9 cellular contexts compared by ENCODE assay signal in the genomic region with DNA sequence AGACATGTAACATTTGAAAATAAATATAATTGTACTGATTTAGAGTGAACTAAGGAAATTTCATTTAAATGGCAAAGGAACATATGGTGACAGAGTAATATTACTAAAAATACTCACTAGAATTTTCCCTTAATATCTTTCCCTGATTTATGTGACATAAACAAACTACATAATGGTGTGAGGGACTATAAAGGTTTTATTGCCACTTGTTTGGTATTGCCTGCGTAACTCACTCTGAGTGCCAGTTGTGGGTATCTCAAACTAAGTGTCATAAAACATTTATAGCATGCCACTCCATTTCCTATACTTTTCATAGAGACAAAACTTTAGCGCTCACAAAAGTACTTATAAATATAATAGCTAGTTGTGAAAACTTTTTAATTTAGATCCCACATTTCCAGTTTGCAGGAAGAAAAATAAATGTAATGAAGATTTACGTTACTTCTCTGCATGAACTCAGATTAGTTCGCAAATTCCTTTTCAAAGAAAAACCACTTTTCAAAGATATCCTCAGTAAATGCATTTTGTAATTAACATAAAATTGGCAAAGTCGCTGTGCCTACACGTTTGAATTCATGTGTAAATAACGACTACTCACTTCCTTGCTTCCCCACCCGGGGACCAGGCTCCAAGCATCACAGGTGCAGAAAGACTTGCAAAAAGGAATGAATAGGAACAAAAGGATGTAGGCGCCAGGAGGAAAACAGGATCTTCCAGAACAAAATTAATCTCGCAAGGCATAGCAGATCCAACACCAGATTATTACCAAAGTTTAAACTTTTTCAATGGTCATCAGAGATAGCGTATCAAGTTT. TPM values are rescaled to one million over a fixed set of nuclear protein-coding genes. Genes with fewer than 3 reads are reported as not detected.
DNase-seq lines count a peak whose midpoint lies in the region; ATAC-seq lines count a peak whose summit lies in the region.
"Had no signal": no experiment of that assay in that cellular context is flagged by ENCODE, and none has a peak within 500 bp of the region (broad histone marks: within the 10 kb centered on the region; RNA-seq: fewer than 3 reads in every experiment).

No MANE protein-coding gene starts in this region.

- no peaks in the 10 kb centered on the region for H3K9me3 Mint-ChIP-seq in activated CD4-positive, alpha-beta memory T cell treated with anti-CD3 and anti-CD28 coated beads, Interleukin-2, amount 10 ng/mL, durations not matched to agents 7 days and 5 days

- in situ Hi-C loops in KBM-7 (cut with MboI; ENCODE audit: low pct_unique_long_range_greater_than_20kb, low sequenced_read_pairs) = no loop called here

- peaks cover 28% of the 10 kb centered on the region for H3K4me1 Mint-ChIP-seq in activated CD4-positive, alpha-beta memory T cell treated with anti-CD3 and anti-CD28 coated beads, Interleukin-2, amount 10 ng/mL, durations not matched to agents 7 days and 5 days

- DNase-seq in DMS79 treated with DMSO at 0.1 percent for 48 hours (lab: John Stamatoyannopoulos, UW) (peak; percentile 76), KBM-7 (peak; percentile 21), Kasumi-1 (lab: John Stamatoyannopoulos, UW) (no peak), OCI-M1 (lab: John Stamatoyannopoulos, UW) (no peak), Right ventricle myocardium inferior (ENCODE audit: missing footprints) (no peak)
- DNase-seq in activated CD4-positive, alpha-beta memory T cell treated with anti-CD3 and anti-CD28 coated beads, Interleukin-2, amount 10 ng/mL, durations not matched to agents 7 days and 5 days = no peak

- no peak for ATAC-seq in HG03521 (IDR thresholded peaks at IDR 0.05; ENCODE audit: unreplicated experiment)
- no peak for ATAC-seq in Right ventricle myocardium inferior

- H3K9me3 ChIP-seq in mesodermal cell (ENCODE audit: control insufficient read depth, low read length) = no peaks in the 10 kb centered on the region
- H3K9me3 ChIP-seq: SJSA1 had no signal

- H3K4me3 Mint-ChIP-seq in activated CD4-positive, alpha-beta memory T cell treated with anti-CD3 and anti-CD28 coated beads, Interleukin-2, amount 10 ng/mL, durations not matched to agents 7 days and 5 days = peak overlapping the region; percentile 69

- POLR2A ChIA-PET in activated CD4-positive, alpha-beta memory T cell treated with anti-CD3 and anti-CD28 coated beads, Interleukin-2, amount 10 ng/mL, durations not matched to agents 7 days and 5 days (lab: Charles Lee) = interaction anchor here (1.1 kb wide), 1 partner anchor 10 kb away, joined by 7 read pairs; no protein-coding TSS in a partner anchor

- H3K36me3 Mint-ChIP-seq in activated CD4-positive, alpha-beta memory T cell treated with anti-CD3 and anti-CD28 coated beads, Interleukin-2, amount 10 ng/mL, durations not matched to agents 7 days and 5 days (ENCODE audit: low read depth) = no peaks in the 10 kb centered on the region

- H3K27me3 Mint-ChIP-seq in activated CD4-positive, alpha-beta memory T cell treated with anti-CD3 and anti-CD28 coated beads, Interleukin-2, amount 10 ng/mL, durations not matched to agents 7 days and 5 days = peaks cover 11% of the 10 kb centered on the region

- no peak overlapping the region for H3K27ac ChIP-seq in mesodermal cell (ENCODE audit: low read depth, low read length, severe bottlenecking)

- peaks cover 4% of the 10 kb centered on the region for H3K4me1 ChIP-seq in mesodermal cell (ENCODE audit: control insufficient read depth, insufficient read depth, low read length, poor library complexity, severe bottlenecking)

- H3K4me3 ChIP-seq in mesodermal cell (ENCODE audit: extremely low read depth, insufficient read depth, low read length, poor library complexity, severe bottlenecking) = peak overlapping the region; percentile 90

- H3K27ac Mint-ChIP-seq in activated CD4-positive, alpha-beta memory T cell treated with anti-CD3 and anti-CD28 coated beads, Interleukin-2, amount 10 ng/mL, durations not matched to agents 7 days and 5 days = no peak overlapping the region

- 21 to 60% methylated on average over 1 to 2 of the region's 11 CpGs for WGBS in mesodermal cell (ENCODE audit: insufficient coverage in 2 of 2), 2 experiments

- CTCF ChIA-PET in activated CD4-positive, alpha-beta memory T cell treated with anti-CD3 and anti-CD28 coated beads, Interleukin-2, amount 10 ng/mL, durations not matched to agents 7 days and 5 days (lab: Charles Lee) = no interaction called here

- peaks cover 3% of the 10 kb centered on the region for H3K36me3 ChIP-seq in mesodermal cell (ENCODE audit: control insufficient read depth, insufficient read depth, low read length)

- intact Hi-C loops in Right ventricle myocardium inferior (cut with DNase I) = loop anchor here (5.0 to 10.0 kb wide), 2 partner anchors 146 to 306 kb away; a partner anchor contains a TSS

RNA-seq across cellular contexts. Expression of a gene that starts 1.6 kb away (rescaled TPM):
- 10 to 100 TPM in 1 of 2 experiments, 1 to 10 TPM in 1; 9.8 to 11.2 TPM for total RNA-seq in activated CD4-positive, alpha-beta memory T cell treated with anti-CD3 and anti-CD28 coated beads, Interleukin-2, amount 10 ng/mL, durations not matched to agents 7 days and 5 days
- polyA plus RNA-seq in mesodermal cell (2013, experiment 1 of 2) = 34.3 TPM
- polyA plus RNA-seq in mesodermal cell (2013, experiment 2 of 2) = 34.1 TPM
- total RNA-seq in Right ventricle myocardium inferior = 14.9 TPM

Comparison
In these comparisons a context has a peak if more than half of its experiments do, and no peak if none do; other contexts are left out.
1. DNase-seq: peak in DMS79 treated with DMSO at 0.1 percent for 48 hours (single experiment) and KBM-7 (single experiment); none in activated CD4-positive, alpha-beta memory T cell treated with anti-CD3 and anti-CD28 coated beads, Interleukin-2, amount 10 ng/mL, durations not matched to agents 7 days and 5 days (single experiment), Kasumi-1 (0 of 2), OCI-M1 (single experiment) and Right ventricle myocardium inferior (single experiment).